Comparison of ENCODE assay signal across 13 cellular contexts in the genomic region with DNA sequence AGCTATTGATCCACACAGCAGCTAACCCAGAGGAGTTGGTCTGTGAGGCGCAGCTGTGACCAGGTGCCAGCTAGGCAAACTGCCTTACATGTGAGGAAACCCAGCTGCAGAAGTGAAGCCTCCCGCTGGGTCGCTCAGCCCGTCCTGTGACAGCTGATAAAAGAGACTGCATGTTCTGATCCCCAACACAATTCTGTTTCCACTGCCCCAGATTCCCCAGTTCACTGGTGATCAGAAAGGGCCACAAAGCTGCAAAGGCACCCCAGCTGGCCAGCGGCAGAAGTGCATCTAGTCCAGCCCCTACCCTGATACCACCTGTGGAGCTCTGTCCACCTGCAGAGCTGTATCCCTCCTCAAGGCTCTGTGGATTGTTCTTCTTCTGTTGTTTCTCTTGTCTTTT.
A peak's percentile ranks its signal among the peaks of the same experiment; 100 is the strongest.
DNase-seq lines count a peak whose midpoint lies in the region; FAIRE-seq and TF ChIP-seq lines count a peak whose summit lies in the region.
"Had no signal": no experiment of that assay in that cellular context is flagged by ENCODE, and none has a peak within 500 bp of the region (broad histone marks: within the 10 kb centered on the region; RNA-seq: fewer than 3 reads in every experiment).

No MANE protein-coding gene starts in this region.

- no peak overlapping the region for H3K4me3 ChIP-seq in AG04449 (ENCODE audit: low read depth, low read length)
- H3K4me3 ChIP-seq in GM12865 (ENCODE audit: low read depth, low read length) = no peak overlapping the region
- H3K4me3 ChIP-seq in right atrium auricular region = no peak overlapping the region
- H3K4me3 ChIP-seq: prostate gland, uterus had no signal

- H3K9me3 ChIP-seq in right atrium auricular region = no peaks in the 10 kb centered on the region
- H3K9me3 ChIP-seq: prostate gland, uterus had no signal

- no peaks in the 10 kb centered on the region for H3K27me3 ChIP-seq in right atrium auricular region
- H3K27me3 ChIP-seq: uterus had no signal

- CTCF ChIA-PET in AG04449 (lab: Yijun Ruan, JAX) = interaction anchor here (1.2 kb wide), 1 partner anchor 12 kb away, joined by 5 read pairs; no protein-coding TSS in a partner anchor

- peak overlapping the region; percentile 34 to 64 for H3K27ac ChIP-seq in right atrium auricular region
- H3K27ac ChIP-seq: prostate gland, uterus had no signal

- DNase-seq in AG04449 (ENCODE audit: low read depth, low spot score) (no peak), GM12865 (ENCODE audit: low read depth) (peak; percentile 13), SK-MEL-5 (ENCODE audit: low read depth, low spot score) (peak; percentile 22), right atrium auricular region (ENCODE audit: low spot score) (no peak), T-helper 1 cell (no peak), GM12891 (ENCODE audit: insufficient read length, low spot score) (no peak), kidney glomerular epithelial cell (lab: John Stamatoyannopoulos, UW) (no peak), Ammon's horn (ENCODE audit: low spot score) (no peak)
- DNase-seq: effector CD4-positive, alpha-beta T cell; kidney; NCI-H510A treated with DMSO at 0.1 percent for 48 hours; uterus had no signal

- POLR2A ChIA-PET in AG04449 (lab: Yijun Ruan, JAX) = interaction anchor here (0.6 kb wide), 1 partner anchor 19 kb away, joined by 3 read pairs; no protein-coding TSS in a partner anchor

- no peak for TF ChIP-seq POLR2A in GM12891 (IDR thresholded peaks at IDR 0.05; ENCODE audit: low read depth, low read length)

- FAIRE-seq in GM12891 (lab: Jason Lieb, UNC) = no peak
- FAIRE-seq: kidney had no signal

- H3K4me1 ChIP-seq in right atrium auricular region = peaks cover 0 to 20% of the 10 kb centered on the region in 2 donors
- H3K4me1 ChIP-seq: uterus had no signal

- H3K36me3 ChIP-seq in right atrium auricular region = no peaks in the 10 kb centered on the region
- H3K36me3 ChIP-seq: prostate gland, uterus had no signal

- peak; percentile 9 for TF ChIP-seq CTCF in AG04449 (IDR thresholded peaks at IDR 0.05; ENCODE audit: insufficient read depth, low read length, missing control alignments)
- TF ChIP-seq CTCF in GM12865 (IDR thresholded peaks at IDR 0.05; ENCODE audit: insufficient read depth, low read depth, low read length, missing control alignments) = no peak
- TF ChIP-seq CTCF in right atrium auricular region (IDR thresholded peaks at IDR 0.05) = no peak

- in situ Hi-C loops in SK-MEL-5 (cut with HindIII; ENCODE audit: low pct_unique_long_range_greater_than_20kb, low sequenced_read_pairs) = no loop called here

TF ChIP-seq in GM12891, 5 proteins besides CTCF, POLR2A, EP300 and RAD21:
- TF ChIP-seq SPI1 (IDR thresholded peaks at IDR 0.05; ENCODE audit: low read depth, low read length) (no peak), TAF1 (IDR thresholded peaks at IDR 0.05; ENCODE audit: low read depth, low read length) (no peak), POU2F2 (IDR thresholded peaks at IDR 0.05; ENCODE audit: low read depth, low read length) (no peak), PAX5 (IDR thresholded peaks at IDR 0.05; ENCODE audit: insufficient read depth, low read length, severe bottlenecking) (no peak), POLR2AphosphoS5 (IDR thresholded peaks at IDR 0.05; ENCODE audit: low read depth, low read length) (no peak)
TF ChIP-seq in GM12891: peak in this region for 0.

Comparison
In these comparisons a context has a peak if more than half of its experiments do, and no peak if none do; other contexts are left out.
1. DNase-seq: peak in GM12865 (single experiment) and SK-MEL-5 (single experiment); none in AG04449 (single experiment), right atrium auricular region (single experiment), T-helper 1 cell (0 of 5), GM12891 (single experiment), kidney glomerular epithelial cell (single experiment) and Ammon's horn (single experiment).